Comparison of ENCODE assay signal across 17 cellular contexts in the genomic region with DNA sequence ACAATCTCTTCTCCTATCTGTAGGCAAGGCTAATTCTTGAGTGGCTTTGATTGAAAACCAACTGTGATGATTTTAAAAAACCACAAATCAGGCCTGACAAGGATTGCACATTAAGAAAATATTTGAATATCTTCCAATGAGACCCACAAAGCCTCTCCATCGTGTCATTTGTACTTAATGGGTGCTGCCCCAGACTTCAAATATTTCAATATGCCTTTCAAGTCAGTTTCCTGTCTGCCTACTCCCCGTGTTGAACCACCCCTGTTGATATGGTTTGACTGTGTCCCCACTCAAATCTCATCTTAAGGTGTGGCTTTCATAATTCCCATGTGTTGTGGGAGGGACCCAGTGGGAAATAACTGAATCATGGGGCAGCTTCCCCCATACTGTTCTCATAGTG.
DNase-seq lines count a peak whose midpoint lies in the region; ATAC-seq lines count a peak whose summit lies in the region.
"Had no signal": no experiment of that assay in that cellular context is flagged by ENCODE, and none has a peak within 500 bp of the region (broad histone marks: within the 10 kb centered on the region; RNA-seq: fewer than 3 reads in every experiment).

No MANE protein-coding gene starts in this region.

- H3K27ac Mint-ChIP-seq in stimulated activated naive CD8-positive, alpha-beta T cell treated with anti-CD3 and anti-CD28 coated beads, Interleukin-15, amount 100 ng/mL, for 72 hours: no peak overlapping the region
- H3K27ac Mint-ChIP-seq: CD4-positive, alpha-beta memory T cell had no signal

- H3K36me3 ChIP-seq in H7 (replicated peaks; ENCODE audit: control insufficient read depth, insufficient read depth, low read length): no peaks in the 10 kb centered on the region
- H3K36me3 ChIP-seq: MG63 had no signal

- no peaks in the 10 kb centered on the region for H3K27me3 ChIP-seq in H7 (ENCODE audit: control insufficient read depth, insufficient read depth, low read length)
- H3K27me3 ChIP-seq: MG63 had no signal

- H3K4me3 Mint-ChIP-seq in stimulated activated naive CD8-positive, alpha-beta T cell treated with anti-CD3 and anti-CD28 coated beads, Interleukin-15, amount 100 ng/mL, for 72 hours: no peak overlapping the region
- H3K4me3 Mint-ChIP-seq: CD4-positive, alpha-beta memory T cell had no signal

- DNase-seq in stimulated activated naive CD8-positive, alpha-beta T cell treated with anti-CD3 and anti-CD28 coated beads, Interleukin-15, amount 100 ng/mL, for 72 hours: no peak
- DNase-seq in stimulated activated naive CD8-positive, alpha-beta T cell treated with anti-CD3 and anti-CD28 coated beads, Interleukin-15, Interleukin-2, amounts not matched to agents 100 U/mL and 50 U/mL, for 24 hours: no peak
- DNase-seq in M059J (ENCODE audit: low read depth) (peak; percentile 68), astrocyte of the hippocampus (ENCODE audit: low read depth, low spot score) (peak; percentile 60), H7 (no peak), NCI-H2107 treated with DMSO at 0.1 percent for 48 hours (lab: John Stamatoyannopoulos, UW; ENCODE audit: unreplicated experiment) (no peak)
- DNase-seq: C1 segment of cervical spinal cord; CD4-positive, alpha-beta memory T cell; COR-L47; Kasumi-1; MG63; NCI-H2029; NCI-H526 treated with DMSO at 0.1 percent for 48 hours; SHP77 treated with DMSO at 0.1 percent for 48 hours had no signal

- no peaks in the 10 kb centered on the region for H3K4me1 Mint-ChIP-seq in stimulated activated naive CD8-positive, alpha-beta T cell treated with anti-CD3 and anti-CD28 coated beads, Interleukin-15, amount 100 ng/mL, for 72 hours

- peaks cover 0 to 26% of the 10 kb centered on the region in 2 donors for H3K9me3 Mint-ChIP-seq in stimulated activated naive CD8-positive, alpha-beta T cell treated with anti-CD3 and anti-CD28 coated beads, Interleukin-15, amount 100 ng/mL, for 72 hours

- peaks cover 7% of the 10 kb centered on the region for H3K27me3 Mint-ChIP-seq in stimulated activated naive CD8-positive, alpha-beta T cell treated with anti-CD3 and anti-CD28 coated beads, Interleukin-15, amount 100 ng/mL, for 72 hours

- ATAC-seq in stimulated activated naive CD8-positive, alpha-beta T cell treated with anti-CD3 and anti-CD28 coated beads, Interleukin-15, amount 100 ng/mL, for 72 hours: peak; percentile 49
- ATAC-seq in stimulated activated naive CD8-positive, alpha-beta T cell treated with anti-CD3 and anti-CD28 coated beads, Interleukin-15, Interleukin-2, amounts not matched to agents 100 U/mL and 50 U/mL, for 24 hours: no peak
- no peak for ATAC-seq in GM19467 (IDR thresholded peaks at IDR 0.05; ENCODE audit: unreplicated experiment)
- ATAC-seq: K562, Panc1 had no signal

- no peak overlapping the region for H3K4me3 ChIP-seq in H7 (ENCODE audit: insufficient read depth, low read depth, low read length)
- H3K4me3 ChIP-seq: K562, MG63 had no signal

Comparison
In these comparisons a context has a peak if more than half of its experiments do, and no peak if none do; other contexts are left out.
1. DNase-seq: peak in M059J (single experiment) and astrocyte of the hippocampus (single experiment); none in stimulated activated naive CD8-positive, alpha-beta T cell treated with anti-CD3 and anti-CD28 coated beads, Interleukin-15, amount 100 ng/mL, for 72 hours (0 of 2), stimulated activated naive CD8-positive, alpha-beta T cell treated with anti-CD3 and anti-CD28 coated beads, Interleukin-15, Interleukin-2, amounts not matched to agents 100 U/mL and 50 U/mL, for 24 hours (single experiment), H7 (single experiment) and NCI-H2107 treated with DMSO at 0.1 percent for 48 hours (single experiment).